1 cellular context compared by ENCODE assay signal in genomic region chr22:46074771-46075551, GRCh38.
TF ChIP-seq lines count a peak whose summit lies in the region.

No MANE protein-coding gene starts in this region.

TF ChIP-seq in H1, 55 proteins besides CTCF, POLR2A, EP300 and RAD21 (continued from another document):
- TF ChIP-seq, protein P1, sequence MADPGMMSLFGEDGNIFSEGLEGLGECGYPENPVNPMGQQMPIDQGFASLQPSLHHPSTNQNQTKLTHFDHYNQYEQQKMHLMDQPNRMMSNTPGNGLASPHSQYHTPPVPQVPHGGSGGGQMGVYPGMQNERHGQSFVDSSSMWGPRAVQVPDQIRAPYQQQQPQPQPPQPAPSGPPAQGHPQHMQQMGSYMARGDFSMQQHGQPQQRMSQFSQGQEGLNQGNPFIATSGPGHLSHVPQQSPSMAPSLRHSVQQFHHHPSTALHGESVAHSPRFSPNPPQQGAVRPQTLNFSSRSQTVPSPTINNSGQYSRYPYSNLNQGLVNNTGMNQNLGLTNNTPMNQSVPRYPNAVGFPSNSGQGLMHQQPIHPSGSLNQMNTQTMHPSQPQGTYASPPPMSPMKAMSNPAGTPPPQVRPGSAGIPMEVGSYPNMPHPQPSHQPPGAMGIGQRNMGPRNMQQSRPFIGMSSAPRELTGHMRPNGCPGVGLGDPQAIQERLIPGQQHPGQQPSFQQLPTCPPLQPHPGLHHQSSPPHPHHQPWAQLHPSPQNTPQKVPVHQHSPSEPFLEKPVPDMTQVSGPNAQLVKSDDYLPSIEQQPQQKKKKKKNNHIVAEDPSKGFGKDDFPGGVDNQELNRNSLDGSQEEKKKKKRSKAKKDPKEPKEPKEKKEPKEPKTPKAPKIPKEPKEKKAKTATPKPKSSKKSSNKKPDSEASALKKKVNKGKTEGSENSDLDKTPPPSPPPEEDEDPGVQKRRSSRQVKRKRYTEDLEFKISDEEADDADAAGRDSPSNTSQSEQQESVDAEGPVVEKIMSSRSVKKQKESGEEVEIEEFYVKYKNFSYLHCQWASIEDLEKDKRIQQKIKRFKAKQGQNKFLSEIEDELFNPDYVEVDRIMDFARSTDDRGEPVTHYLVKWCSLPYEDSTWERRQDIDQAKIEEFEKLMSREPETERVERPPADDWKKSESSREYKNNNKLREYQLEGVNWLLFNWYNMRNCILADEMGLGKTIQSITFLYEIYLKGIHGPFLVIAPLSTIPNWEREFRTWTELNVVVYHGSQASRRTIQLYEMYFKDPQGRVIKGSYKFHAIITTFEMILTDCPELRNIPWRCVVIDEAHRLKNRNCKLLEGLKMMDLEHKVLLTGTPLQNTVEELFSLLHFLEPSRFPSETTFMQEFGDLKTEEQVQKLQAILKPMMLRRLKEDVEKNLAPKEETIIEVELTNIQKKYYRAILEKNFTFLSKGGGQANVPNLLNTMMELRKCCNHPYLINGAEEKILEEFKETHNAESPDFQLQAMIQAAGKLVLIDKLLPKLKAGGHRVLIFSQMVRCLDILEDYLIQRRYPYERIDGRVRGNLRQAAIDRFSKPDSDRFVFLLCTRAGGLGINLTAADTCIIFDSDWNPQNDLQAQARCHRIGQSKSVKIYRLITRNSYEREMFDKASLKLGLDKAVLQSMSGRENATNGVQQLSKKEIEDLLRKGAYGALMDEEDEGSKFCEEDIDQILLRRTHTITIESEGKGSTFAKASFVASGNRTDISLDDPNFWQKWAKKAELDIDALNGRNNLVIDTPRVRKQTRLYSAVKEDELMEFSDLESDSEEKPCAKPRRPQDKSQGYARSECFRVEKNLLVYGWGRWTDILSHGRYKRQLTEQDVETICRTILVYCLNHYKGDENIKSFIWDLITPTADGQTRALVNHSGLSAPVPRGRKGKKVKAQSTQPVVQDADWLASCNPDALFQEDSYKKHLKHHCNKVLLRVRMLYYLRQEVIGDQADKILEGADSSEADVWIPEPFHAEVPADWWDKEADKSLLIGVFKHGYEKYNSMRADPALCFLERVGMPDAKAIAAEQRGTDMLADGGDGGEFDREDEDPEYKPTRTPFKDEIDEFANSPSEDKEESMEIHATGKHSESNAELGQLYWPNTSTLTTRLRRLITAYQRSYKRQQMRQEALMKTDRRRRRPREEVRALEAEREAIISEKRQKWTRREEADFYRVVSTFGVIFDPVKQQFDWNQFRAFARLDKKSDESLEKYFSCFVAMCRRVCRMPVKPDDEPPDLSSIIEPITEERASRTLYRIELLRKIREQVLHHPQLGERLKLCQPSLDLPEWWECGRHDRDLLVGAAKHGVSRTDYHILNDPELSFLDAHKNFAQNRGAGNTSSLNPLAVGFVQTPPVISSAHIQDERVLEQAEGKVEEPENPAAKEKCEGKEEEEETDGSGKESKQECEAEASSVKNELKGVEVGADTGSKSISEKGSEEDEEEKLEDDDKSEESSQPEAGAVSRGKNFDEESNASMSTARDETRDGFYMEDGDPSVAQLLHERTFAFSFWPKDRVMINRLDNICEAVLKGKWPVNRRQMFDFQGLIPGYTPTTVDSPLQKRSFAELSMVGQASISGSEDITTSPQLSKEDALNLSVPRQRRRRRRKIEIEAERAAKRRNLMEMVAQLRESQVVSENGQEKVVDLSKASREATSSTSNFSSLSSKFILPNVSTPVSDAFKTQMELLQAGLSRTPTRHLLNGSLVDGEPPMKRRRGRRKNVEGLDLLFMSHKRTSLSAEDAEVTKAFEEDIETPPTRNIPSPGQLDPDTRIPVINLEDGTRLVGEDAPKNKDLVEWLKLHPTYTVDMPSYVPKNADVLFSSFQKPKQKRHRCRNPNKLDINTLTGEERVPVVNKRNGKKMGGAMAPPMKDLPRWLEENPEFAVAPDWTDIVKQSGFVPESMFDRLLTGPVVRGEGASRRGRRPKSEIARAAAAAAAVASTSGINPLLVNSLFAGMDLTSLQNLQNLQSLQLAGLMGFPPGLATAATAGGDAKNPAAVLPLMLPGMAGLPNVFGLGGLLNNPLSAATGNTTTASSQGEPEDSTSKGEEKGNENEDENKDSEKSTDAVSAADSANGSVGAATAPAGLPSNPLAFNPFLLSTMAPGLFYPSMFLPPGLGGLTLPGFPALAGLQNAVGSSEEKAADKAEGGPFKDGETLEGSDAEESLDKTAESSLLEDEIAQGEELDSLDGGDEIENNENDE (IDR thresholded peaks at IDR 0.05; ENCODE audit: insufficient replicate concordance, low read length), result no peak
